In genomic region chr6:157767071-157767750, GRCh38 we compare ENCODE assay signal across 20 cellular contexts. TPM values are rescaled to one million over a fixed set of nuclear protein-coding genes. Genes with fewer than 3 reads are reported as not detected.
DNase-seq lines count a peak whose midpoint lies in the region; TF ChIP-seq lines count a peak whose summit lies in the region.
"Had no signal": no experiment of that assay in that cellular context is flagged by ENCODE, and none has a peak within 500 bp of the region (broad histone marks: within the 10 kb centered on the region; RNA-seq: fewer than 3 reads in every experiment).

No MANE protein-coding gene starts in this region.

- POLR2A ChIA-PET in activated CD4-positive, alpha-beta memory T cell treated with anti-CD3 and anti-CD28 coated beads, Interleukin-2, amount 10 ng/mL, durations not matched to agents 7 days and 5 days (lab: Charles Lee), result interaction anchor here (1.3 kb wide), 1 partner anchor 66 kb away, joined by 4 read pairs; no protein-coding TSS in a partner anchor

- H3K9ac ChIP-seq in OCI-LY1 (ENCODE audit: low read length), result no peak overlapping the region
- H3K9ac ChIP-seq: SK-N-SH had no signal

- peaks cover 2% of the 10 kb centered on the region for H3K27me3 Mint-ChIP-seq in dendritic cell treated with granulocyte-macrophage colony-stimulating factor and Interleukin-4, amounts not matched to agents 40 ng/mL and 50 ng/mL, for 4 days
- H3K27me3 Mint-ChIP-seq in activated CD4-positive, alpha-beta memory T cell treated with anti-CD3 and anti-CD28 coated beads, Interleukin-2, amount 10 ng/mL, durations not matched to agents 7 days and 5 days, result peaks cover 17% of the 10 kb centered on the region
- H3K27me3 Mint-ChIP-seq: activated T-cell treated with anti-CD3 and anti-CD28 coated beads, Interleukin-2, amount 50 U/mL, for 24 hours had no signal

- peaks cover 4% of the 10 kb centered on the region; the same call in 1 of the 2 replicates for H3F3A ChIP-seq in OCI-LY1 (ENCODE audit: insufficient read depth, low read length)

- H3K4me1 Mint-ChIP-seq in dendritic cell treated with granulocyte-macrophage colony-stimulating factor and Interleukin-4, amounts not matched to agents 40 ng/mL and 50 ng/mL, for 4 days (ENCODE audit: low read depth), result peaks cover 75% of the 10 kb centered on the region
- H3K4me1 Mint-ChIP-seq in activated CD4-positive, alpha-beta memory T cell treated with anti-CD3 and anti-CD28 coated beads, Interleukin-2, amount 10 ng/mL, durations not matched to agents 7 days and 5 days, result peaks cover 55% of the 10 kb centered on the region

- no peaks in the 10 kb centered on the region for H3K36me3 ChIP-seq in OCI-LY1 (ENCODE audit: insufficient read depth, low read length)
- no peaks in the 10 kb centered on the region for H3K36me3 ChIP-seq in spleen

- WGBS in spleen, 5 donors, result 91 to 93% (median 92%) methylated on average over 10 of the region's 10 CpGs

- no peak for TF ChIP-seq POLR2A in spleen (IDR thresholded peaks at IDR 0.05)

- no peak overlapping the region for H3K4me3 ChIP-seq in OCI-LY1 (ENCODE audit: low read depth, low read length, poor library complexity, severe bottlenecking)
- no peak overlapping the region for H3K4me3 ChIP-seq in spleen
- H3K4me3 ChIP-seq: GM12878, GM23338 had no signal

- DNase-seq in CD1c-positive myeloid dendritic cell (ENCODE audit: extremely low spot score) (peak; percentile 67), spleen (no peak), NCI-H2029 (lab: John Stamatoyannopoulos, UW) (no peak), cerebellum (ENCODE audit: low spot score) (no peak), NCI-H128 (lab: John Stamatoyannopoulos, UW; ENCODE audit: unreplicated experiment) (no peak)
- no peak for DNase-seq in activated CD4-positive, alpha-beta memory T cell treated with anti-CD3 and anti-CD28 coated beads, Interleukin-2, amount 10 ng/mL, durations not matched to agents 7 days and 5 days
- DNase-seq: activated CD4-positive, CD25-positive, alpha-beta regulatory T cell; activated naive CD4-positive, alpha-beta T cell treated with anti-CD3 and anti-CD28 coated beads for 36 hours; activated T-cell treated with anti-CD3 and anti-CD28 coated beads, Interleukin-2, amount 50 U/mL, for 24 hours; central memory CD4-positive, alpha-beta T cell; COR-L47; DMS79 treated with DMSO at 0.1 percent for 48 hours; NCI-H1417 treated with DMSO at 0.1 percent for 48 hours; NCI-H524; nephron progenitor cell; SK-N-SH had no signal

- intact Hi-C loops in dendritic cell treated with granulocyte-macrophage colony-stimulating factor and Interleukin-4, amounts not matched to agents 40 ng/mL and 50 ng/mL, for 4 days (cut with micrococcal nuclease), result loop anchor here (10.0 kb wide), 1 partner anchor 318 kb away; no protein-coding TSS in a partner anchor
- intact Hi-C loops in spleen (cut with DNase I; ENCODE audit: low total_unique reads), result no loop called here

- H3K4me2 ChIP-seq in OCI-LY1 (ENCODE audit: low read length), result no peak overlapping the region
- H3K4me2 ChIP-seq: GM23338, SK-N-SH had no signal

- peak overlapping the region; percentile 87 for H3K27ac ChIP-seq in OCI-LY1 (ENCODE audit: low read depth, low read length, poor library complexity, severe bottlenecking)
- H3K27ac ChIP-seq in spleen, result peak overlapping the region in 6 of 8 donors; percentile 70 to 91 (median 82)

- H3K9me2 ChIP-seq in OCI-LY1 (ENCODE audit: low read depth, low read length), result no peaks in the 10 kb centered on the region
- H3K9me2 ChIP-seq: SK-N-SH had no signal

- no peaks in the 10 kb centered on the region for H4K20me1 ChIP-seq in OCI-LY1 (ENCODE audit: insufficient read depth, low read length)

- no peaks in the 10 kb centered on the region for H3K79me2 ChIP-seq in OCI-LY1 (ENCODE audit: insufficient read depth, low read length)

- no peaks in the 10 kb centered on the region for H3K9me3 Mint-ChIP-seq in dendritic cell treated with granulocyte-macrophage colony-stimulating factor and Interleukin-4, amounts not matched to agents 40 ng/mL and 50 ng/mL, for 4 days
- H3K9me3 Mint-ChIP-seq in activated CD4-positive, alpha-beta memory T cell treated with anti-CD3 and anti-CD28 coated beads, Interleukin-2, amount 10 ng/mL, durations not matched to agents 7 days and 5 days, result no peaks in the 10 kb centered on the region
- H3K9me3 Mint-ChIP-seq: activated naive CD4-positive, alpha-beta T cell treated with anti-CD3 and anti-CD28 coated beads for 36 hours; activated T-cell treated with anti-CD3 and anti-CD28 coated beads, Interleukin-2, amount 50 U/mL, for 24 hours; GM23338 had no signal

- H3K4me1 ChIP-seq in OCI-LY1 (ENCODE audit: insufficient read depth, low read length, severe bottlenecking), result peaks cover 52% of the 10 kb centered on the region
- H3K4me1 ChIP-seq in spleen, result peaks cover 32 to 78% (median 53%) of the 10 kb centered on the region in 6 donors

- CTCF ChIA-PET in activated CD4-positive, alpha-beta memory T cell treated with anti-CD3 and anti-CD28 coated beads, Interleukin-2, amount 10 ng/mL, durations not matched to agents 7 days and 5 days (lab: Charles Lee), result no interaction called here

- H3K27me3 ChIP-seq in OCI-LY1 (ENCODE audit: insufficient read depth, low read length) (peaks cover 12% of the 10 kb centered on the region; the same call in 1 of the 2 replicates), spleen (replicated peaks in 1 of 7) (peaks cover 0 to 5% (median 0%) of the 10 kb centered on the region in 7 donors)

- H3K36me3 Mint-ChIP-seq in dendritic cell treated with granulocyte-macrophage colony-stimulating factor and Interleukin-4, amounts not matched to agents 40 ng/mL and 50 ng/mL, for 4 days (ENCODE audit: low read depth), result no peaks in the 10 kb centered on the region
- no peaks in the 10 kb centered on the region for H3K36me3 Mint-ChIP-seq in activated CD4-positive, alpha-beta memory T cell treated with anti-CD3 and anti-CD28 coated beads, Interleukin-2, amount 10 ng/mL, durations not matched to agents 7 days and 5 days (ENCODE audit: low read depth)

- no peak for TF ChIP-seq CTCF in OCI-LY1 (IDR thresholded peaks at IDR 0.05; ENCODE audit: low read length)
- no peak for TF ChIP-seq CTCF in spleen (IDR thresholded peaks at IDR 0.05 in 8 of 11, conservative IDR thresholded peaks at IDR 0.05 in 3 of 11)

- H3K4me3 Mint-ChIP-seq in dendritic cell treated with granulocyte-macrophage colony-stimulating factor and Interleukin-4, amounts not matched to agents 40 ng/mL and 50 ng/mL, for 4 days, result peak overlapping the region; percentile 6
- H3K4me3 Mint-ChIP-seq in activated CD4-positive, alpha-beta memory T cell treated with anti-CD3 and anti-CD28 coated beads, Interleukin-2, amount 10 ng/mL, durations not matched to agents 7 days and 5 days, result no peak overlapping the region
- H3K4me3 Mint-ChIP-seq: activated naive CD4-positive, alpha-beta T cell treated with anti-CD3 and anti-CD28 coated beads for 36 hours; activated T-cell treated with anti-CD3 and anti-CD28 coated beads, Interleukin-2, amount 50 U/mL, for 24 hours; GM23338; nephron progenitor cell had no signal

- peak overlapping the region; percentile 96 for H3K27ac Mint-ChIP-seq in dendritic cell treated with granulocyte-macrophage colony-stimulating factor and Interleukin-4, amounts not matched to agents 40 ng/mL and 50 ng/mL, for 4 days
- H3K27ac Mint-ChIP-seq in activated CD4-positive, alpha-beta memory T cell treated with anti-CD3 and anti-CD28 coated beads, Interleukin-2, amount 10 ng/mL, durations not matched to agents 7 days and 5 days, result no peak overlapping the region
- H3K27ac Mint-ChIP-seq: GM23338, nephron progenitor cell had no signal

- no peak overlapping the region for H2AFZ ChIP-seq in OCI-LY1 (ENCODE audit: low read length)
- H2AFZ ChIP-seq: GM23338 had no signal

- H3K9me3 ChIP-seq in OCI-LY1 (ENCODE audit: low read length) (no peaks in the 10 kb centered on the region), spleen (no peaks in the 10 kb centered on the region)
- H3K9me3 ChIP-seq: SK-N-SH had no signal

RNA-seq across cellular contexts. Expression of gene SNX9, which starts 55.8 kb away (rescaled TPM):
- 10 to 100 TPM; 29.0 to 42.5 (median 36.1) TPM for total RNA-seq in spleen
- 10 to 100 TPM; 18.9 to 22.1 (median 20.8) TPM for polyA plus RNA-seq in spleen
- total RNA-seq in activated CD4-positive, alpha-beta memory T cell treated with anti-CD3 and anti-CD28 coated beads, Interleukin-2, amount 10 ng/mL, durations not matched to agents 7 days and 5 days, result 10 to 100 TPM; 39.8 to 40.1 TPM
- total RNA-seq in cerebellum, result 13.3 TPM
